In the genomic region with DNA sequence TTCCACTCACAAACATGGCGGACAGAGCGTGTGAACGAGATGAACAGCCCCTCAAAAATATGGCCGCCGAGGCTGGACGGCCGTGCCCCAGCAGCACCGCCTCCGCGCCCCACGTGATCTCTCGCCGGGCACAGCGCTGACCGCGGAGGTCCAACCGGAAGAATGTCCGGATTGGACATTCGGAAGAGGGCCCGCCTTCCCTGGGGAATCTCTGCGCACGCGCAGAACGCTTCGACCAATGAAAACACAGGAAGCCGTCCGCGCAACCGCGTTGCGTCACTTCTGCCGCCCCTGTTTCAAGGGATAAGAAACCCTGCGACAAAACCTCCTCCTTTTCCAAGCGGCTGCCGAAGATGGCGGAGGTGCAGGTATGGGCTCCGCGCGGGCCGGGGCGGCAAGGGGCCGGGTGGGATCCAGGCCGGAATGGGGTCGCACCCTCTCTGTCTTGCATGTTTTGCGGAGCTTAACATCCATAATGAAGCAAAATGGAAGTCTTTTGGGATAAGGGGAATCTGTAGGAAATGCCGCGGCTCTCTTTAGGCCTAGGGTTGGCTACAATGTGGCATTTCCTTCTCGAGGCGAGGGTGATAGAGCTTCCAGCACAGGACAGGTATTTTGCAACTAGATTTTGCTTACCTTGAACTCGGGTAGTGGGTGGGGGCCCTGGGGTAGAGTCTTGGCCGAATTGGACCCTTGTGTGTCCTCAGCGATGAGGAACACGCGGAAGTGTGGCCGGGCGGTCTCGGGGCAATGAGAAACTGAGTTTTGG, we compare ENCODE assay signal across 8 cellular contexts. TPM values are rescaled to one million over a fixed set of nuclear protein-coding genes. Genes with fewer than 3 reads are reported as not detected.
DNase-seq lines count a peak whose midpoint lies in the region; ATAC-seq and TF ChIP-seq lines count a peak whose summit lies in the region.

A gene (plus strand): TSS at position 332 of the 769 bp plus-strand sequence. CDS start 22 bp downstream, at position 354.

- H3K4me1 ChIP-seq in ACC112 (ENCODE audit: control insufficient read depth, insufficient read depth, low read length, unreplicated experiment) (peaks cover 8% of the 10 kb centered on the region), breast epithelium (peaks cover 0 to 12% of the 10 kb centered on the region in 2 donors), skeletal muscle tissue (ENCODE audit: control insufficient read depth in 3 of 3, insufficient read depth in 3 of 3, low read length in 3 of 3) (peaks cover 23 to 32% (median 24%) of the 10 kb centered on the region in 3 donors)

- peak within 1 kb of the TSS; percentile 94 for H3K4me3 ChIP-seq in ACC112 (ENCODE audit: low read depth, low read length)
- H3K4me3 ChIP-seq in breast epithelium = peak within 1 kb of the TSS; percentile 79 to 99 (median 96)
- peak within 1 kb of the TSS; percentile 99 for H3K4me3 ChIP-seq in iPS-18c (ENCODE audit: insufficient read depth, low read depth, low read length)
- H3K4me3 ChIP-seq in skeletal muscle tissue (ENCODE audit: low read length in 3 of 3) = peak within 1 kb of the TSS; percentile 85 to 100 (median 90)

- peak within 1 kb of the TSS; percentile 81 for H3K27ac ChIP-seq in ACC112 (ENCODE audit: low read depth, low read length)
- peak within 1 kb of the TSS; percentile 96 for H3K27ac ChIP-seq in VCaP
- H3K27ac ChIP-seq in breast epithelium = peak within 1 kb of the TSS; percentile 90 to 94
- H3K27ac ChIP-seq in skeletal muscle tissue (ENCODE audit: low read depth, low read length) = peak within 1 kb of the TSS; percentile 88

- intact Hi-C loops in breast epithelium (cut with DNase I; ENCODE audit: low total_unique reads) = no loop called here

- TF ChIP-seq POLR2A in breast epithelium (IDR thresholded peaks at IDR 0.05) = peak; percentile 98

- peaks cover 37% of the 10 kb centered on the region for H3K79me2 ChIP-seq in ACC112 (ENCODE audit: control insufficient read depth, insufficient read depth, low read length, unreplicated experiment)

- H2AFZ ChIP-seq in ACC112 (ENCODE audit: low read length, unreplicated experiment) = peak within 1 kb of the TSS; percentile 14

- TF ChIP-seq CTCF in VCaP (conservative IDR thresholded peaks at IDR 0.05) (no peak), breast epithelium (IDR thresholded peaks at IDR 0.05) (no peak)

- H3K9me3 ChIP-seq in breast epithelium (no peaks in the 10 kb centered on the region), iPS-18c (ENCODE audit: control insufficient read depth, insufficient read depth, low read length) (no peaks in the 10 kb centered on the region), skeletal muscle tissue (ENCODE audit: control insufficient read depth in 3 of 3, low read length in 3 of 3) (no peaks in the 10 kb centered on the region)

- peaks cover 36% of the 10 kb centered on the region for H3K36me3 ChIP-seq in ACC112 (ENCODE audit: insufficient read depth, low read length)
- peaks cover 14% of the 10 kb centered on the region for H3K36me3 ChIP-seq in breast epithelium
- peaks cover 31 to 36% (median 32%) of the 10 kb centered on the region in 3 donors for H3K36me3 ChIP-seq in skeletal muscle tissue (ENCODE audit: control insufficient read depth in 3 of 3, insufficient read depth in 3 of 3, low read length in 3 of 3)

- peak within 1 kb of the TSS; percentile 91 to 98 (median 96) for H3K9ac ChIP-seq in skeletal muscle tissue (ENCODE audit: low read depth in 1 of 3, low read length in 3 of 3)

- H3K27me3 ChIP-seq in ACC112 (ENCODE audit: insufficient read depth, low read length) = no peaks in the 10 kb centered on the region
- H3K27me3 ChIP-seq in breast epithelium = no peaks in the 10 kb centered on the region
- H3K27me3 ChIP-seq in skeletal muscle tissue (ENCODE audit: control insufficient read depth in 3 of 3, insufficient read depth in 3 of 3, low read length in 3 of 3) = no peaks in the 10 kb centered on the region

- ATAC-seq in GM18870 (IDR thresholded peaks at IDR 0.05; ENCODE audit: unreplicated experiment) (peak; percentile 80), HG03135 (IDR thresholded peaks at IDR 0.05; ENCODE audit: unreplicated experiment) (peak; percentile 88)

- DNase-seq in NCI-H2196 treated with DMSO at 0.1 percent for 48 hours (lab: John Stamatoyannopoulos, UW; ENCODE audit: unreplicated experiment) = peak; percentile 97
- DNase-seq in breast epithelium (ENCODE audit: low spot score in 2 of 2) = peak; percentile 100

RNA-seq across cellular contexts. Expression of the gene that starts here (rescaled TPM):
- 1,000 to 10,000 TPM; 3,591 to 5,468 (median 4,346) TPM for total RNA-seq in breast epithelium
- 4,175 TPM for total RNA-seq in skeletal muscle tissue

Comparison
In these comparisons a context has a peak if more than half of its experiments do, and no peak if none do; other contexts are left out.
1. Peak in every context shown above with its lines: DNase-seq, ATAC-seq, H3K4me3 ChIP-seq and H3K27ac ChIP-seq.